ENCODE assay signal across 8 cellular contexts in the genomic region with DNA sequence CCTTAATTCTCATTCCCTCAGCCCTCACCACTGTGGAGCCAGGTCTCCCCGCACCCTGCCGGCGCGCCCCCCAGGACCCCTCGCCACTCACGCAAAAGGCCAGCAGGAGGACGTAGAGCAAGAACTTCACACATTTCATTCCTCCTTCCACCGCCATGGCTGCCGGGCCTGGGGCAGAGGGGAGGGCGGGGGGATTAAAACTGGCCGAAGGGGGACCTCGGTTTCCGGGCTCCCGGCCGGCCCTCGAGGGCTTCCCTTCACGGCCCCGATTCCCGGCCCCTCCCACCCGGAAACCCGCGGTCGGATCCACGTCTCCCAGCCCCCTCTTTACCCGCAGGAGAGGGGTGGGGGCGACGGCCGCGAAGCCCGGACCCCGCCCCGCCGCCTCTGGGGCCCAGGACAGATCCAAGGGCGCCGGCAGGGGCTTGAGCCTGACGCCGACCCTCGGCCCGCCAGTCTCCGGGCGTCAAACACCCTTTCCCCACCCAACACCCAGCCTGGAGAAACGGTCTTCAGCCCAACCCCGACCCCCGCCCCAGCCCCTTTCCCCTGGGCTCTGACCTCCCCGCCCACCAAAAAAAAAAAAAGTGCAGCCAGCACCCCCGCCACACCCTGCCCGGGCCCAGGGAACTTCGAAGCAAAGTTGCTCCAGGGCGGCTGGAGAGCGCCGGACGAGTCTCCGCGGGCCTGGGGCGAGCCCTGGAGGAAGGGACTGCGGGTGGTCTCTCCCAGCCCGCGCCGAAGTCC. TPM values are rescaled to one million over a fixed set of nuclear protein-coding genes. Genes with fewer than 3 reads are reported as not detected.
DNase-seq lines count a peak whose midpoint lies in the region; ATAC-seq and TF ChIP-seq lines count a peak whose summit lies in the region.

No MANE protein-coding gene starts in this region.

- H3K27me3 ChIP-seq in endodermal cell (ENCODE audit: control insufficient read depth, insufficient read depth, low read length, poor library complexity, severe bottlenecking), result no peaks in the 10 kb centered on the region
- H3K27me3 ChIP-seq in mesendoderm (ENCODE audit: insufficient read depth, low read length, poor library complexity), result no peaks in the 10 kb centered on the region
- no peaks in the 10 kb centered on the region for H3K27me3 ChIP-seq in tibial artery

- peak overlapping the region; percentile 65 for H3K27ac ChIP-seq in SK-N-MC
- peak overlapping the region; percentile 90 for H3K27ac ChIP-seq in endodermal cell (ENCODE audit: low read depth, low read length)
- peak overlapping the region; percentile 95 for H3K27ac ChIP-seq in mesendoderm (ENCODE audit: low read depth, low read length)
- peak overlapping the region; percentile 98 to 99 for H3K27ac ChIP-seq in tibial artery

- peak overlapping the region; percentile 31 for H2BK120ac ChIP-seq in mesendoderm (ENCODE audit: low read depth, low read length)

- peak; percentile 21 for ATAC-seq in HG03045 (IDR thresholded peaks at IDR 0.05; ENCODE audit: unreplicated experiment)

- H3K79me2 ChIP-seq in mesendoderm (ENCODE audit: control insufficient read depth, insufficient read depth, low read length), result peaks cover 19% of the 10 kb centered on the region

- H3K36me3 ChIP-seq in SK-N-MC (ENCODE audit: insufficient read depth, low read length), result peaks cover 32% of the 10 kb centered on the region
- peaks cover 43% of the 10 kb centered on the region for H3K36me3 ChIP-seq in endodermal cell (ENCODE audit: control insufficient read depth, insufficient read depth, low read length)
- H3K36me3 ChIP-seq in mesendoderm (ENCODE audit: control insufficient read depth, insufficient read depth, low read length), result peaks cover 8% of the 10 kb centered on the region
- H3K36me3 ChIP-seq in tibial artery, result peaks cover 24 to 38% (median 35%) of the 10 kb centered on the region in 3 donors

- H3K9ac ChIP-seq in SK-N-MC (ENCODE audit: insufficient read length), result peak overlapping the region; percentile 87
- H3K9ac ChIP-seq in endodermal cell (ENCODE audit: extremely low read depth, low read length, poor library complexity, severe bottlenecking), result peak overlapping the region; percentile 84
- H3K9ac ChIP-seq in mesendoderm (ENCODE audit: low read length), result peak overlapping the region; percentile 96

- no peak overlapping the region for H2AK5ac ChIP-seq in mesendoderm (ENCODE audit: low read length)

- H3K4me1 ChIP-seq in endodermal cell (ENCODE audit: control insufficient read depth, insufficient read depth, low read length) (peaks cover 8% of the 10 kb centered on the region), mesendoderm (ENCODE audit: control insufficient read depth, low read depth, low read length) (peaks cover 5% of the 10 kb centered on the region), tibial artery (peaks cover 0 to 57% (median 47%) of the 10 kb centered on the region in 4 donors)

- no peaks in the 10 kb centered on the region for H3K27me3 Mint-ChIP-seq in endodermal cell (ENCODE audit: insufficient read depth)

- H3K4me1 Mint-ChIP-seq in endodermal cell, result peaks cover 28% of the 10 kb centered on the region

- H3K23ac ChIP-seq in mesendoderm (ENCODE audit: low read length), result no peak overlapping the region

- peaks cover 35% of the 10 kb centered on the region for H3K36me3 Mint-ChIP-seq in endodermal cell (ENCODE audit: low read depth)

- H3K9me3 ChIP-seq in SK-N-MC (ENCODE audit: low read depth, low read length), result no peaks in the 10 kb centered on the region
- H3K9me3 ChIP-seq in endodermal cell (ENCODE audit: control insufficient read depth, low read length), result no peaks in the 10 kb centered on the region
- no peaks in the 10 kb centered on the region for H3K9me3 ChIP-seq in tibial artery

- intact Hi-C loops in tibial artery (cut with DNase I; ENCODE audit: low total_unique reads), result no loop called here

- peak overlapping the region; percentile 73 for H3K4me3 ChIP-seq in GM08714 (ENCODE audit: low read length)
- peak overlapping the region; percentile 87 for H3K4me3 ChIP-seq in SK-N-MC
- H3K4me3 ChIP-seq in endodermal cell (ENCODE audit: low read length), result peak overlapping the region; percentile 92
- H3K4me3 ChIP-seq in mesendoderm (ENCODE audit: low read length), result peak overlapping the region; percentile 81
- H3K4me3 ChIP-seq in tibial artery, result peak overlapping the region; percentile 92 to 97

- no peak overlapping the region for H2BK15ac ChIP-seq in mesendoderm (replicated peaks; ENCODE audit: low read depth)

- TF ChIP-seq CTCF in endodermal cell (conservative IDR thresholded peaks at IDR 0.05), result peak; percentile 33
- no peak for TF ChIP-seq CTCF in tibial artery (IDR thresholded peaks at IDR 0.05)

- peak overlapping the region; percentile 85 for H3K4me3 Mint-ChIP-seq in endodermal cell

- H3K4ac ChIP-seq in mesendoderm (ENCODE audit: low read depth, low read length), result peak overlapping the region; percentile 98

- H3K4me2 ChIP-seq in mesendoderm (ENCODE audit: low read length), result peak overlapping the region; percentile 94

- peak overlapping the region; percentile 95 for H3K56ac ChIP-seq in mesendoderm (ENCODE audit: low read length)

- peak overlapping the region; percentile 74 for H2BK5ac ChIP-seq in mesendoderm (ENCODE audit: low read length)

- WGBS in endodermal cell (ENCODE audit: insufficient coverage in 1 of 2, insufficient read length in 1 of 2), 2 experiments, result 0% methylated on average over 9 to 59 of the region's 59 CpGs
- WGBS in mesendoderm (ENCODE audit: extremely low coverage, insufficient coverage, low lambda C conversion rate), result no CpG with 5 or more reads among the region's 59 CpGs

- H4K5ac ChIP-seq in mesendoderm (ENCODE audit: low read length), result no peak overlapping the region

- DNase-seq in AG08395 (ENCODE audit: low spot score), result peak; percentile 54
- no peak for DNase-seq in SK-N-MC (ENCODE audit: low read depth, low spot score)
- DNase-seq in endodermal cell, result peak; percentile 83
- peak; percentile 46 for DNase-seq in mesendoderm
- DNase-seq in tibial artery, result peak; percentile 86 to 93
- no peak for DNase-seq in HuH-7 (ENCODE audit: low spot score)

- H3K27ac Mint-ChIP-seq in endodermal cell, result peak overlapping the region; percentile 77

- no peaks in the 10 kb centered on the region for H3K9me3 Mint-ChIP-seq in endodermal cell

- H4K8ac ChIP-seq in mesendoderm (ENCODE audit: low read depth, low read length), result peak overlapping the region; percentile 77

- peaks cover 17% of the 10 kb centered on the region for H3K79me1 ChIP-seq in mesendoderm (ENCODE audit: low read length)

- H3K18ac ChIP-seq in mesendoderm (ENCODE audit: low read length), result peak overlapping the region; percentile 97

RNA-seq across cellular contexts. Expression of gene CD63, which starts 0.5 kb away (rescaled TPM):
- total RNA-seq in endodermal cell, result 1,000 to 10,000 TPM in 1 of 2 donors, 100 to 1,000 TPM in 1; 879 to 1,041 TPM
- polyA plus RNA-seq in endodermal cell (2013, experiment 1 of 2), result 447 TPM
- polyA plus RNA-seq in endodermal cell (2013, experiment 2 of 2), result 444 TPM
- polyA plus RNA-seq in mesendoderm (2013, experiment 1 of 2), result 760 TPM
- polyA plus RNA-seq in mesendoderm (2013, experiment 2 of 2), result 752 TPM

RNA-seq across cellular contexts. Expression of gene RDH5, which starts 8.2 kb away (rescaled TPM):
- total RNA-seq in endodermal cell, result 1 to 10 TPM; 4.1 to 7.4 TPM
- 4.7 TPM for polyA plus RNA-seq in endodermal cell (2013, experiment 1 of 2)
- 3.5 TPM for polyA plus RNA-seq in endodermal cell (2013, experiment 2 of 2)
- 2.5 TPM for polyA plus RNA-seq in mesendoderm (2013, experiment 1 of 2)
- polyA plus RNA-seq in mesendoderm (2013, experiment 2 of 2), result 2.0 TPM

RNA-seq across cellular contexts. Expression of gene BLOC1S1, which starts 12.5 kb away (rescaled TPM):
- total RNA-seq in endodermal cell, result 100 to 1,000 TPM in 1 of 2 donors, 10 to 100 TPM in 1; 95.1 to 102 TPM
- polyA plus RNA-seq in endodermal cell (2013, experiment 1 of 2), result 93.0 TPM
- polyA plus RNA-seq in endodermal cell (2013, experiment 2 of 2), result 94.7 TPM
- polyA plus RNA-seq in mesendoderm (2013, experiment 1 of 2), result 63.3 TPM
- 65.5 TPM for polyA plus RNA-seq in mesendoderm (2013, experiment 2 of 2)

RNA-seq across cellular contexts. Expression of gene GDF11, which starts 14.6 kb away (rescaled TPM):
- 10 to 100 TPM; 29.8 to 33.0 TPM for total RNA-seq in endodermal cell
- polyA plus RNA-seq in endodermal cell (2013, experiment 1 of 2), result 32.4 TPM
- polyA plus RNA-seq in endodermal cell (2013, experiment 2 of 2), result 28.6 TPM
- 6.5 TPM for polyA plus RNA-seq in mesendoderm (2013, experiment 1 of 2)
- polyA plus RNA-seq in mesendoderm (2013, experiment 2 of 2), result 7.0 TPM

RNA-seq across cellular contexts. Expression of gene ITGA7, which starts 20.7 kb away (rescaled TPM):
- 100 to 1,000 TPM; 106 to 122 TPM for total RNA-seq in endodermal cell
- polyA plus RNA-seq in endodermal cell (2013, experiment 1 of 2), result 77.3 TPM
- 71.6 TPM for polyA plus RNA-seq in endodermal cell (2013, experiment 2 of 2)
- polyA plus RNA-seq in mesendoderm (2013, experiment 1 of 2), result 20.8 TPM
- polyA plus RNA-seq in mesendoderm (2013, experiment 2 of 2), result 20.1 TPM

Comparison
In these comparisons a context has a peak if more than half of its experiments do, and no peak if none do; other contexts are left out.
1. DNase-seq: peak in AG08395 (single experiment), endodermal cell (single experiment), mesendoderm (single experiment) and tibial artery (2 of 2); none in SK-N-MC (single experiment) and HuH-7 (single experiment).
2. Peak in every context shown above with its lines, with median percentiles within 50 percentile points of each other: H3K4me3 ChIP-seq, H3K27ac ChIP-seq and H3K9ac ChIP-seq.